Comparison of ENCODE assay signal across 12 cellular contexts in the genomic region with DNA sequence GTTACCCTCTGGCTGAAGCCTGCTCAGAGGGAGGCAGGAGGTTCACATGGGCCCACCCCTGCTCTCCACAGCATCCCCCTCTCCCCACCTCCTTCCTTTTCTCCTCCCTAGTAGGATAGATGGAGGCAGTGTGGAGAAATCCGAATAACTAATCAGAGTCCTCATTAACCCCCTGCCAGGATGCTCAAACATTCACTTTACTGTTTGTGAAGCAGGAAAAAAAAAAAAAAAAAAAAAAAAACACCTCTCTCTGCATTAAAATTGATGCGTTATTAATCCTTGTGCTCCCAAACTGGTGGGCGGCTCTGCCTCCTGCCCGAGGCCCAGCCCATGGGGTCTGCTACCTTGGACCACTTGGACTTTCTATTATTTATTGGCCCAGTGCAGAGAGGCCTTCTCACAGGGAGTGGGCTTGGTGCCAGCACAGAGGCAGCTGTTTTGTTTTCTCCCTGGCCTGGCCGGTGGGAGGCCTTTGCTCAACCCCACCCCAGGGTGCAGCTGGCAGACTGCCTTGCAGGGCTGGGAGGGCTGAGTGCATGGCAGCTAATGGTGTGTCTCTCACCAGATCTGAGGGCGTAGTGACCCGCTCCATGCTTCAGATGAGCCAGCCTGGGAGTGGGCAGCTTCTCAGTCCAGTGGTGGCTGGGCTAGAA.
A peak's percentile ranks its signal among the peaks of the same experiment; 100 is the strongest.
DNase-seq lines count a peak whose midpoint lies in the region; ATAC-seq and TF ChIP-seq lines count a peak whose summit lies in the region.
"Had no signal": no experiment of that assay in that cellular context is flagged by ENCODE, and none has a peak within 500 bp of the region (broad histone marks: within the 10 kb centered on the region; RNA-seq: fewer than 3 reads in every experiment).

No MANE protein-coding gene starts in this region.

- TF ChIP-seq CTCF in brain microvascular endothelial cell (IDR thresholded peaks at IDR 0.05; ENCODE audit: low read depth, low read length, missing control alignments) (no peak), gastrocnemius medialis (IDR thresholded peaks at IDR 0.05 in 4 of 5, conservative IDR thresholded peaks at IDR 0.05 in 1 of 5) (no peak)

- H3K36me3 ChIP-seq in brain microvascular endothelial cell (replicated peaks) (no peaks in the 10 kb centered on the region), gastrocnemius medialis (no peaks in the 10 kb centered on the region)

- H3K4me1 Mint-ChIP-seq in stimulated activated naive B cell treated with anti-CD40 and anti-IgM and Interleukin-4, amounts not matched to agents 10 μg/mL and 1 μg/mL and 100 μg/mL, for 72 hours = no peaks in the 10 kb centered on the region

- no peak overlapping the region for H3K4me3 Mint-ChIP-seq in stimulated activated naive B cell treated with anti-CD40 and anti-IgM and Interleukin-4, amounts not matched to agents 10 μg/mL and 1 μg/mL and 100 μg/mL, for 72 hours

- H3K27me3 Mint-ChIP-seq in stimulated activated naive B cell treated with anti-CD40 and anti-IgM and Interleukin-4, amounts not matched to agents 10 μg/mL and 1 μg/mL and 100 μg/mL, for 72 hours = peaks cover 13 to 20% of the 10 kb centered on the region in 2 donors

- no peak for TF ChIP-seq POLR2A in gastrocnemius medialis (IDR thresholded peaks at IDR 0.05)

- intact Hi-C loops in gastrocnemius medialis (cut with DNase I; ENCODE audit: low total_unique reads) = no loop called here

- no peaks in the 10 kb centered on the region for H3K9me3 ChIP-seq in gastrocnemius medialis

- ATAC-seq in gastrocnemius medialis = no peak
- no peak for ATAC-seq in stimulated activated naive B cell treated with anti-CD40 and anti-IgM and Interleukin-4, amounts not matched to agents 10 μg/mL and 1 μg/mL and 100 μg/mL, for 72 hours (replicated peaks)
- ATAC-seq in GM21576 (IDR thresholded peaks at IDR 0.05; ENCODE audit: unreplicated experiment) = no peak
- ATAC-seq: left colon had no signal

- peaks cover 0 to 4% of the 10 kb centered on the region in 2 donors for H3K4me1 ChIP-seq in gastrocnemius medialis

- H3K27ac Mint-ChIP-seq in stimulated activated naive B cell treated with anti-CD40 and anti-IgM and Interleukin-4, amounts not matched to agents 10 μg/mL and 1 μg/mL and 100 μg/mL, for 72 hours = no peak overlapping the region

- peaks cover 0 to 4% of the 10 kb centered on the region in 2 donors for H3K9me3 Mint-ChIP-seq in stimulated activated naive B cell treated with anti-CD40 and anti-IgM and Interleukin-4, amounts not matched to agents 10 μg/mL and 1 μg/mL and 100 μg/mL, for 72 hours

- H3K4me3 ChIP-seq in brain microvascular endothelial cell (ENCODE audit: low read depth, low read length) (no peak overlapping the region), gastrocnemius medialis (no peak overlapping the region)

- H3K27ac ChIP-seq in brain microvascular endothelial cell = no peak overlapping the region
- no peak overlapping the region for H3K27ac ChIP-seq in gastrocnemius medialis
- H3K27ac ChIP-seq: KMS-11 had no signal

- DNase-seq in A172 (ENCODE audit: low spot score) = peak; percentile 8
- DNase-seq in NCI-H1092 (lab: John Stamatoyannopoulos, UW) = peak; percentile 95
- peak; percentile 11 for DNase-seq in brain microvascular endothelial cell
- DNase-seq in mucosa of gallbladder (ENCODE audit: low spot score) = peak; percentile 51
- DNase-seq in gastrocnemius medialis = no peak
- no peak for DNase-seq in stimulated activated naive B cell treated with anti-CD40 and anti-IgM and Interleukin-4, amounts not matched to agents 10 μg/mL and 1 μg/mL and 100 μg/mL, for 72 hours
- no peak for DNase-seq in cerebellar cortex (ENCODE audit: low spot score)
- DNase-seq: erythroblast, NCI-H524 treated with DMSO at 0.1 percent for 48 hours had no signal

- H3K27me3 ChIP-seq in brain microvascular endothelial cell (replicated peaks) (no peaks in the 10 kb centered on the region), gastrocnemius medialis (no peaks in the 10 kb centered on the region)

- H3K36me3 Mint-ChIP-seq in stimulated activated naive B cell treated with anti-CD40 and anti-IgM and Interleukin-4, amounts not matched to agents 10 μg/mL and 1 μg/mL and 100 μg/mL, for 72 hours = no peaks in the 10 kb centered on the region

- in situ Hi-C loops in brain microvascular endothelial cell (cut with HindIII; ENCODE audit: low pct_ligation_motif_present, low sequenced_read_pairs) = no loop called here
- in situ Hi-C loops in gastrocnemius medialis (cut with MboI; ENCODE audit: low sequenced_read_pairs in 4 of 4) = no loop called here

Comparison
In these comparisons a context has a peak if more than half of its experiments do, and no peak if none do; other contexts are left out.
1. DNase-seq: peak in A172 (single experiment), NCI-H1092 (single experiment), brain microvascular endothelial cell (single experiment) and mucosa of gallbladder (single experiment); none in gastrocnemius medialis (0 of 2), stimulated activated naive B cell treated with anti-CD40 and anti-IgM and Interleukin-4, amounts not matched to agents 10 μg/mL and 1 μg/mL and 100 μg/mL, for 72 hours (single experiment) and cerebellar cortex (single experiment).